In the genomic region with DNA sequence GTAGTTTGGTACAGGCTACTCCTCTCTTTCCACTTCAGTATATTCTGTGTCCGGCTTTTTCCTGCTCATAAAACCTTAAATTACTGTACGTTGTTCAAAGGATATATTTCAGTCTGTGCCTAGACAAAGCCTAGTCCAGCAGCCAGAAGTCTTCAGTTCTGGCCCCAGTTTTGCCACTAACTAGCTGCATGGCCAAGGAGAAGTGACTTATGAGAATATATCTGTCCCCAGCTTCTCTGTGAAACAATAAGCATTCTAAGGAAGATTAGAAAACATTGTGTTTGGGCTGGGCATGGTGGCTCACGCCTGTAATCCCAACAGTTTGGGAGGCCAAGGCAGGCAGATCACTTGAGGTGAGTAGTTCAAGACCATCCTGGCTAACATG, we compare ENCODE assay signal across 12 cellular contexts.
DNase-seq lines count a peak whose midpoint lies in the region; ATAC-seq and TF ChIP-seq lines count a peak whose summit lies in the region.
"Had no signal": no experiment of that assay in that cellular context is flagged by ENCODE, and none has a peak within 500 bp of the region (broad histone marks: within the 10 kb centered on the region; RNA-seq: fewer than 3 reads in every experiment).

No MANE protein-coding gene starts in this region.

- H3K9me3 ChIP-seq in GM23248 (ENCODE audit: low read depth) (no peaks in the 10 kb centered on the region), OCI-LY7 (ENCODE audit: low read length) (no peaks in the 10 kb centered on the region), SJCRH30 (replicated peaks) (no peaks in the 10 kb centered on the region)

- peak overlapping the region; percentile 43 for H3K27ac Mint-ChIP-seq in nephron progenitor cell
- no peak overlapping the region for H3K27ac Mint-ChIP-seq in activated naive CD4-positive, alpha-beta T cell treated with anti-CD3 and anti-CD28 coated beads, Interleukin-2, amount 10 ng/mL, durations not matched to agents 7 days and 5 days

- DNase-seq in GM23248: no peak
- no peak for DNase-seq in OCI-LY7 (ENCODE audit: low spot score)
- no peak for DNase-seq in nephron progenitor cell
- DNase-seq in activated naive CD4-positive, alpha-beta T cell treated with anti-CD3 and anti-CD28 coated beads, Interleukin-2, amount 10 ng/mL, durations not matched to agents 7 days and 5 days: no peak
- no peak for DNase-seq in SJCRH30
- DNase-seq in activated CD4-positive, CD25-positive, alpha-beta regulatory T cell (lab: John Stamatoyannopoulos, UW): no peak
- no peak for DNase-seq in HK-2 (ENCODE audit: unreplicated experiment)
- DNase-seq: amniotic stem cell; naive thymus-derived CD8-positive, alpha-beta T cell; NCI-H748 treated with DMSO at 0.1 percent for 48 hours; T-helper 1 cell had no signal

- H3K27me3 ChIP-seq in GM23248 (replicated peaks; ENCODE audit: insufficient read depth) (no peaks in the 10 kb centered on the region), SJCRH30 (no peaks in the 10 kb centered on the region)

- in situ Hi-C loops in GM23248 (cut with MboI): no loop called here

- H3K27me3 Mint-ChIP-seq in nephron progenitor cell (ENCODE audit: low read depth, poor library complexity): peaks cover 7% of the 10 kb centered on the region
- H3K27me3 Mint-ChIP-seq in activated naive CD4-positive, alpha-beta T cell treated with anti-CD3 and anti-CD28 coated beads, Interleukin-2, amount 10 ng/mL, durations not matched to agents 7 days and 5 days: no peaks in the 10 kb centered on the region

- H3K36me3 ChIP-seq in GM23248 (ENCODE audit: low read depth): no peaks in the 10 kb centered on the region
- no peaks in the 10 kb centered on the region for H3K36me3 ChIP-seq in OCI-LY7 (ENCODE audit: insufficient read depth, low read length)
- H3K36me3 ChIP-seq in SJCRH30: no peaks in the 10 kb centered on the region

- WGBS in GM23248 (ENCODE audit: low coverage in 1 of 2, low lambda C conversion rate in 2 of 2, missing lambda C conversion rate in 2 of 2), 2 experiments: 93 to 97% methylated on average over 3 of the region's 3 CpGs

- TF ChIP-seq CTCF in OCI-LY7 (conservative IDR thresholded peaks at IDR 0.05; ENCODE audit: low read length) (no peak), nephron progenitor cell (IDR thresholded peaks at IDR 0.05) (no peak)

- H3K36me3 Mint-ChIP-seq in nephron progenitor cell (ENCODE audit: low read depth): no peaks in the 10 kb centered on the region
- H3K36me3 Mint-ChIP-seq in activated naive CD4-positive, alpha-beta T cell treated with anti-CD3 and anti-CD28 coated beads, Interleukin-2, amount 10 ng/mL, durations not matched to agents 7 days and 5 days: no peaks in the 10 kb centered on the region
- H3K36me3 Mint-ChIP-seq: naive thymus-derived CD8-positive, alpha-beta T cell had no signal

- H3K4me3 ChIP-seq in GM23248 (no peak overlapping the region), OCI-LY7 (ENCODE audit: low read depth, low read length, poor library complexity, severe bottlenecking) (no peak overlapping the region), SJCRH30 (no peak overlapping the region)

- peak overlapping the region; percentile 1 for H3K4me2 ChIP-seq in GM23248 (ENCODE audit: unreplicated experiment)
- peak overlapping the region; percentile 18 for H3K4me2 ChIP-seq in OCI-LY7 (ENCODE audit: low read length)

- POLR2A ChIA-PET in OCI-LY7 (lab: Charles Lee): interaction anchor here (0.6 to 1.7 kb wide), 5 partner anchors 19 to 781 kb away, joined by 3 to 4 read pairs (median 3); no protein-coding TSS in a partner anchor

- BruUV-seq in OCI-LY7 (replicated peaks; lab: Mats Ljungman, UMichigan): no TSS peak

- H3K9me2 ChIP-seq in GM23248 (ENCODE audit: insufficient read depth): no peaks in the 10 kb centered on the region
- no peaks in the 10 kb centered on the region for H3K9me2 ChIP-seq in OCI-LY7 (ENCODE audit: insufficient read depth, low read length)

- no peaks in the 10 kb centered on the region for H3K9me3 Mint-ChIP-seq in nephron progenitor cell
- H3K9me3 Mint-ChIP-seq in activated naive CD4-positive, alpha-beta T cell treated with anti-CD3 and anti-CD28 coated beads, Interleukin-2, amount 10 ng/mL, durations not matched to agents 7 days and 5 days: no peaks in the 10 kb centered on the region
- H3K9me3 Mint-ChIP-seq: naive thymus-derived CD8-positive, alpha-beta T cell had no signal

- H3K27ac ChIP-seq in GM23248 (no peak overlapping the region), OCI-LY7 (ENCODE audit: low read depth, low read length, poor library complexity, severe bottlenecking) (no peak overlapping the region), SJCRH30 (no peak overlapping the region)

- H2AFZ ChIP-seq in GM23248 (no peak overlapping the region), OCI-LY7 (ENCODE audit: low read length) (no peak overlapping the region)

- no peak overlapping the region for H3K4me3 Mint-ChIP-seq in nephron progenitor cell
- no peak overlapping the region for H3K4me3 Mint-ChIP-seq in activated naive CD4-positive, alpha-beta T cell treated with anti-CD3 and anti-CD28 coated beads, Interleukin-2, amount 10 ng/mL, durations not matched to agents 7 days and 5 days

- H3F3A ChIP-seq in GM23248 (ENCODE audit: insufficient read depth): no peaks in the 10 kb centered on the region

- peaks cover 44% of the 10 kb centered on the region for H3K4me1 Mint-ChIP-seq in nephron progenitor cell
- no peaks in the 10 kb centered on the region for H3K4me1 Mint-ChIP-seq in activated naive CD4-positive, alpha-beta T cell treated with anti-CD3 and anti-CD28 coated beads, Interleukin-2, amount 10 ng/mL, durations not matched to agents 7 days and 5 days

- H3K4me1 ChIP-seq in GM23248 (ENCODE audit: insufficient read depth) (peaks cover 14% of the 10 kb centered on the region; the same call in 1 of the 2 replicates), OCI-LY7 (ENCODE audit: insufficient read depth, low read length, poor library complexity, severe bottlenecking) (peaks cover 8% of the 10 kb centered on the region), SJCRH30 (no peaks in the 10 kb centered on the region; the same call in 1 of the 2 replicates)

- no peak overlapping the region for H3K9ac ChIP-seq in GM23248

- intact Hi-C loops in OCI-LY7 (cut with micrococcal nuclease; ENCODE audit: unreplicated experiment): no loop called here

- H3K79me2 ChIP-seq in GM23248 (ENCODE audit: insufficient read depth) (no peaks in the 10 kb centered on the region), OCI-LY7 (ENCODE audit: insufficient read depth, low read depth, low read length) (no peaks in the 10 kb centered on the region)

- CTCF ChIA-PET in OCI-LY7 (lab: Charles Lee; ENCODE audit: unreplicated experiment): no interaction called here
- CTCF ChIA-PET in activated naive CD4-positive, alpha-beta T cell treated with anti-CD3 and anti-CD28 coated beads, Interleukin-2, amount 10 ng/mL, durations not matched to agents 7 days and 5 days (lab: Charles Lee): no interaction called here

- H4K20me1 ChIP-seq in GM23248 (ENCODE audit: insufficient read depth) (no peaks in the 10 kb centered on the region), OCI-LY7 (ENCODE audit: insufficient read depth, low read length) (no peaks in the 10 kb centered on the region; the same call in 1 of the 2 replicates)

- peak; percentile 48 for ATAC-seq in GM18502 (IDR thresholded peaks at IDR 0.05; ENCODE audit: poor library complexity, unreplicated experiment)
- ATAC-seq: naive thymus-derived CD8-positive, alpha-beta T cell had no signal
